ENCODE assay signal across 10 cellular contexts in genomic region chr18:57427429-57428181, GRCh38. TPM values are rescaled to one million over a fixed set of nuclear protein-coding genes. Genes with fewer than 3 reads are reported as not detected.
A peak's percentile ranks its signal among the peaks of the same experiment; 100 is the strongest.
DNase-seq lines count a peak whose midpoint lies in the region; ATAC-seq and TF ChIP-seq lines count a peak whose summit lies in the region.
"Had no signal": no experiment of that assay in that cellular context is flagged by ENCODE, and none has a peak within 500 bp of the region (broad histone marks: within the 10 kb centered on the region; RNA-seq: fewer than 3 reads in every experiment).

No MANE protein-coding gene starts in this region.

- H2AFZ ChIP-seq in OCI-LY7 (ENCODE audit: low read length): no peak overlapping the region

- H3K27me3 ChIP-seq in right cardiac atrium (ENCODE audit: control insufficient read depth, insufficient read depth) (peaks cover 4% of the 10 kb centered on the region), aorta (ENCODE audit: control insufficient read depth in 1 of 2, insufficient read depth in 2 of 2, low read length in 1 of 2) (peaks cover 0 to 6% of the 10 kb centered on the region in 2 donors)

- CTCF ChIA-PET in OCI-LY7 (lab: Charles Lee; ENCODE audit: unreplicated experiment): no interaction called here

- H3K4me1 Mint-ChIP-seq in stimulated activated naive CD8-positive, alpha-beta T cell treated with anti-CD3 and anti-CD28 coated beads, Interleukin-15, Interleukin-2, amounts not matched to agents 100 ng/mL and 50 ng/mL, for 24 hours (ENCODE audit: low read depth): peaks cover 13% of the 10 kb centered on the region
- peaks cover 8% of the 10 kb centered on the region for H3K4me1 Mint-ChIP-seq in nephron progenitor cell

- 6% methylated on average over 78 of the region's 78 CpGs for WGBS in right cardiac atrium
- WGBS in aorta, 2 donors: 10 to 11% methylated on average over 57 to 78 of the region's 78 CpGs

- H3K4me3 Mint-ChIP-seq in stimulated activated naive CD8-positive, alpha-beta T cell treated with anti-CD3 and anti-CD28 coated beads, Interleukin-15, Interleukin-2, amounts not matched to agents 100 ng/mL and 50 ng/mL, for 24 hours: peak overlapping the region; percentile 17
- peak overlapping the region; percentile 65 for H3K4me3 Mint-ChIP-seq in nephron progenitor cell

- intact Hi-C loops in right cardiac atrium (cut with DNase I): no loop called here
- intact Hi-C loops in aorta (cut with DNase I): no loop called here
- intact Hi-C loops in OCI-LY7 (cut with micrococcal nuclease; ENCODE audit: unreplicated experiment): loop anchor here (10.0 kb wide), 1 partner anchor 343 kb away; no protein-coding TSS in a partner anchor

- H3K27ac Mint-ChIP-seq in stimulated activated naive CD8-positive, alpha-beta T cell treated with anti-CD3 and anti-CD28 coated beads, Interleukin-15, Interleukin-2, amounts not matched to agents 100 ng/mL and 50 ng/mL, for 24 hours: no peak overlapping the region
- H3K27ac Mint-ChIP-seq in nephron progenitor cell: no peak overlapping the region

- H3K36me3 Mint-ChIP-seq in stimulated activated naive CD8-positive, alpha-beta T cell treated with anti-CD3 and anti-CD28 coated beads, Interleukin-15, Interleukin-2, amounts not matched to agents 100 ng/mL and 50 ng/mL, for 24 hours (ENCODE audit: low read depth): peaks cover 11% of the 10 kb centered on the region
- H3K36me3 Mint-ChIP-seq in nephron progenitor cell (ENCODE audit: low read depth): no peaks in the 10 kb centered on the region

- no peaks in the 10 kb centered on the region for H3K36me3 ChIP-seq in aorta (ENCODE audit: control insufficient read depth in 1 of 2, insufficient read depth in 2 of 2, low read length in 1 of 2)
- H3K36me3 ChIP-seq in OCI-LY7 (ENCODE audit: insufficient read depth, low read length): no peaks in the 10 kb centered on the region

- POLR2A ChIA-PET in OCI-LY7 (lab: Charles Lee): no interaction called here

- ATAC-seq in stimulated activated naive CD8-positive, alpha-beta T cell treated with anti-CD3 and anti-CD28 coated beads, Interleukin-15, Interleukin-2, amounts not matched to agents 100 U/mL and 50 U/mL, for 24 hours: no peak
- ATAC-seq in right cardiac atrium: peak; percentile 56 to 94
- ATAC-seq in aorta (ENCODE audit: low FRiP score): peak; percentile 33
- no peak for ATAC-seq in HG03175 (IDR thresholded peaks at IDR 0.05; ENCODE audit: unreplicated experiment)

- no peaks in the 10 kb centered on the region for H3K79me2 ChIP-seq in OCI-LY7 (ENCODE audit: insufficient read depth, low read depth, low read length)

- no peaks in the 10 kb centered on the region for H3K9me2 ChIP-seq in OCI-LY7 (ENCODE audit: insufficient read depth, low read length)

- DNase-seq in stimulated activated naive CD8-positive, alpha-beta T cell treated with anti-CD3 and anti-CD28 coated beads, Interleukin-15, Interleukin-2, amounts not matched to agents 100 U/mL and 50 U/mL, for 24 hours: no peak
- peak in 2 of 3 donors; percentile 53 to 62 for DNase-seq in right cardiac atrium
- DNase-seq in nephron progenitor cell: peak; percentile 45
- DNase-seq in aorta: peak in 1 of 2 donors; percentile 75
- DNase-seq in OCI-LY7 (ENCODE audit: low spot score): no peak
- DNase-seq in germinal center (ENCODE audit: low spot score): no peak
- DNase-seq: NCI-H774 had no signal

- peaks cover 85% of the 10 kb centered on the region for H3K27me3 Mint-ChIP-seq in stimulated activated naive CD8-positive, alpha-beta T cell treated with anti-CD3 and anti-CD28 coated beads, Interleukin-15, Interleukin-2, amounts not matched to agents 100 ng/mL and 50 ng/mL, for 24 hours
- peaks cover 97% of the 10 kb centered on the region for H3K27me3 Mint-ChIP-seq in nephron progenitor cell (ENCODE audit: low read depth, poor library complexity)

- BruUV-seq in OCI-LY7 (replicated peaks; lab: Mats Ljungman, UMichigan): no TSS peak

- TF ChIP-seq CTCF in nephron progenitor cell (IDR thresholded peaks at IDR 0.05) (no peak), OCI-LY7 (conservative IDR thresholded peaks at IDR 0.05; ENCODE audit: low read length) (no peak)

- peaks cover 7% of the 10 kb centered on the region for H3K9me3 Mint-ChIP-seq in stimulated activated naive CD8-positive, alpha-beta T cell treated with anti-CD3 and anti-CD28 coated beads, Interleukin-15, Interleukin-2, amounts not matched to agents 100 ng/mL and 50 ng/mL, for 24 hours
- peaks cover 18% of the 10 kb centered on the region for H3K9me3 Mint-ChIP-seq in nephron progenitor cell

- H3K27ac ChIP-seq in right cardiac atrium (ENCODE audit: low read length) (no peak overlapping the region), aorta (ENCODE audit: low read depth in 1 of 2, low read length in 2 of 2) (no peak overlapping the region), OCI-LY7 (ENCODE audit: low read depth, low read length, poor library complexity, severe bottlenecking) (no peak overlapping the region)

- H3K4me1 ChIP-seq in right cardiac atrium (ENCODE audit: control insufficient read depth, insufficient read depth, low read length) (no peaks in the 10 kb centered on the region), aorta (ENCODE audit: control insufficient read depth in 1 of 2, insufficient read depth in 2 of 2, low read length in 2 of 2) (no peaks in the 10 kb centered on the region), OCI-LY7 (ENCODE audit: insufficient read depth, low read length, poor library complexity, severe bottlenecking) (peaks cover 32% of the 10 kb centered on the region)

- no peak overlapping the region for H3K4me2 ChIP-seq in OCI-LY7 (ENCODE audit: low read length)

- H3K4me3 ChIP-seq in right cardiac atrium (ENCODE audit: low read length) (peak overlapping the region; percentile 34), aorta (ENCODE audit: low read length in 2 of 2) (peak overlapping the region in 1 of 2 donors; percentile 28), OCI-LY7 (ENCODE audit: low read depth, low read length, poor library complexity, severe bottlenecking) (no peak overlapping the region)

- H4K20me1 ChIP-seq in OCI-LY7 (ENCODE audit: insufficient read depth, low read length): no peaks in the 10 kb centered on the region

- H3K9me3 ChIP-seq in right cardiac atrium (ENCODE audit: control insufficient read depth, low read length): peaks cover 3% of the 10 kb centered on the region
- peaks cover 8% of the 10 kb centered on the region for H3K9me3 ChIP-seq in aorta (ENCODE audit: control insufficient read depth, low read length)
- H3K9me3 ChIP-seq in OCI-LY7 (ENCODE audit: low read length): no peaks in the 10 kb centered on the region

RNA-seq across cellular contexts. Expression of gene ONECUT2, which starts 7.6 kb away (rescaled TPM):
- total RNA-seq in right cardiac atrium: under 1 TPM in 3 of 4 donors, not detected in 1; 0.03 to 0.20 (median 0.09) TPM
- 0.02 TPM for polyA plus RNA-seq in right cardiac atrium
- total RNA-seq in aorta: under 1 TPM; 0.32 to 0.69 TPM
- under 1 TPM; 0.03 to 0.50 TPM for polyA plus RNA-seq in aorta
- not detected in 2 replicates for total RNA-seq in OCI-LY7 (2014; rRNA removed; shearing (Covaris generic))
- not detected in 2 replicates for total RNA-seq in OCI-LY7 (2022)
- total RNA-seq: T-helper 2 cell treated with Interferon-gamma antibody and Interleukin-4, amounts not matched to agents 100 ng/mL and 5 ng/mL, for 36 hours had no signal

Comparison
In these comparisons a context has a peak if more than half of its experiments do, and no peak if none do; other contexts are left out.
1. ATAC-seq: peak in right cardiac atrium (2 of 2) and aorta (single experiment); none in stimulated activated naive CD8-positive, alpha-beta T cell treated with anti-CD3 and anti-CD28 coated beads, Interleukin-15, Interleukin-2, amounts not matched to agents 100 U/mL and 50 U/mL, for 24 hours (single experiment) and HG03175 (single experiment).
2. DNase-seq: peak in right cardiac atrium (2 of 3) and nephron progenitor cell (single experiment); none in stimulated activated naive CD8-positive, alpha-beta T cell treated with anti-CD3 and anti-CD28 coated beads, Interleukin-15, Interleukin-2, amounts not matched to agents 100 U/mL and 50 U/mL, for 24 hours (single experiment), OCI-LY7 (single experiment) and germinal center (single experiment).